19 cellular contexts compared by ENCODE assay signal in the genomic region with DNA sequence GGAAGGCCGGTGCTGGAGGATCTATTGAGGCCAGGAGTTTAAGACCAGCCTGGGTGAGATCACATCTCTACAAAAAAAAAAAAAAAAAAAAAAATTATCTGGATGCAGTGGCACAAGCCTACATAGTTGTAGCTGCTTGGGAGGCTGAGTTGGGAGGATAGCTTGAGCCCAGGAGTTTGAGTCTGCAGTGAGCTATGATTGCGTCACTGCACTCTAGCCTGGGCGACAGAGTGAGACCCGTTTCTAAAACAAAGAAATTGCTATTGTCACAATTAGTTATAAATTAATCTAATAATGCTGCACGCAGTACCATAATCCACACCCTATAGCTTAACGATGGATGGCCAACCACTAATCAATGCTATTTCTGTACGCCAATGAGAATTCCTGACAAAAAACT. TPM values are rescaled to one million over a fixed set of nuclear protein-coding genes. Genes with fewer than 3 reads are reported as not detected.
DNase-seq lines count a peak whose midpoint lies in the region; ATAC-seq, FAIRE-seq and TF ChIP-seq lines count a peak whose summit lies in the region.
"Had no signal": no experiment of that assay in that cellular context is flagged by ENCODE, and none has a peak within 500 bp of the region (broad histone marks: within the 10 kb centered on the region; RNA-seq: fewer than 3 reads in every experiment).

No MANE protein-coding gene starts in this region.

- TF ChIP-seq RAD21 in K562 (CRISPR knock-in tag; conservative IDR thresholded peaks at IDR 0.05 in 1 of 2, IDR thresholded peaks at IDR 0.05 in 1 of 2): no peak

- H3K27ac ChIP-seq in HUES48 (ENCODE audit: low read depth, low read length) (peak overlapping the region; percentile 21), K562 (ENCODE audit: extremely low read depth, low read depth, low read length) (no peak overlapping the region), thymus (ENCODE audit: low read depth) (peak overlapping the region; percentile 20)

- CTCF ChIA-PET in K562 (lab: Yijun Ruan, JAX; ENCODE audit: low intra/inter-chr PET ratio): no interaction called here

- in situ Hi-C loops in K562 (cut with MboI): loop anchor here (25.0 kb wide), 1 partner anchor 143 kb away; no protein-coding TSS in a partner anchor

- H3K9me3 ChIP-seq in HUES48 (ENCODE audit: control insufficient read depth, insufficient read depth, low read length) (no peaks in the 10 kb centered on the region), K562 (replicated peaks; ENCODE audit: control insufficient read depth, insufficient read depth, low read depth, low read length) (no peaks in the 10 kb centered on the region), thymus (ENCODE audit: control insufficient read depth) (no peaks in the 10 kb centered on the region)

- no peaks in the 10 kb centered on the region for H3K27me3 Mint-ChIP-seq in mesothelial cell of epicardium (ENCODE audit: low read depth)
- H3K27me3 Mint-ChIP-seq: T-cell had no signal

- TF ChIP-seq POLR2A in K562 (conservative IDR thresholded peaks at IDR 0.05) (no peak), H54 (IDR thresholded peaks at IDR 0.05; ENCODE audit: low read depth, low read length) (no peak)

- H4K20me1 ChIP-seq in K562 (replicated peaks; ENCODE audit: control insufficient read depth, insufficient read depth, low read length): peaks cover 9% of the 10 kb centered on the region

- peaks cover 53% of the 10 kb centered on the region for H3K4me1 Mint-ChIP-seq in mesothelial cell of epicardium

- POLR2A ChIA-PET in K562 (lab: Yijun Ruan, JAX): interaction anchor here (1.3 to 2.5 kb wide), 3 partner anchors 8 to 30 kb away, joined by 3 to 11 read pairs (median 7); a partner anchor contains a TSS

- intact Hi-C loops in K562 (cut with micrococcal nuclease): no loop called here

- H3K9me3 Mint-ChIP-seq in mesothelial cell of epicardium: no peaks in the 10 kb centered on the region
- H3K9me3 Mint-ChIP-seq: T-cell had no signal

- H3K36me3 ChIP-seq in HUES48 (ENCODE audit: control insufficient read depth, insufficient read depth, low read length) (no peaks in the 10 kb centered on the region), K562 (ENCODE audit: control insufficient read depth, insufficient read depth, low read length) (no peaks in the 10 kb centered on the region), thymus (ENCODE audit: control insufficient read depth, insufficient read depth) (peaks cover 3% of the 10 kb centered on the region)

- H3K4me1 ChIP-seq in HUES48 (ENCODE audit: control insufficient read depth, insufficient read depth, low read length) (peaks cover 58% of the 10 kb centered on the region), K562 (replicated peaks in 1 of 2; ENCODE audit: control insufficient read depth in 2 of 2, insufficient read depth in 2 of 2, low read length in 2 of 2) (peaks cover 0 to 3% of the 10 kb centered on the region in 2 experiments; a peak in 2 of 5 replicates), thymus (ENCODE audit: control insufficient read depth, insufficient read depth, low read length) (peaks cover 24% of the 10 kb centered on the region)

- peaks cover 2% of the 10 kb centered on the region for H3K9me1 ChIP-seq in K562 (ENCODE audit: control insufficient read depth, insufficient read depth, low read length)

- DNase-seq in K562 (ENCODE audit: extremely low read depth in 1 of 4, low spot score in 3 of 4) (no peak), mesothelial cell of epicardium (ENCODE audit: low spot score in 2 of 2, unreplicated experiment in 2 of 2) (no peak), H54 (ENCODE audit: insufficient read length, low spot score) (no peak)
- DNase-seq: amniotic stem cell; caudate nucleus; GOT3; midbrain; NCI-H187 treated with DMSO at 0.1 percent for 48 hours; NCI-H446 treated with DMSO at 0.1 percent for 48 hours; Right ventricle myocardium superior; stimulated activated CD4-positive, alpha-beta T cell treated with anti-CD3 and anti-CD28 coated beads, Interleukin-15, amount 100 ng/mL, for 24 hours; T-cell had no signal

- no peak for TF ChIP-seq EP300 in K562 (IDR thresholded peaks at IDR 0.05; ENCODE audit: low read length)

- peaks cover 52% of the 10 kb centered on the region for H3K79me2 ChIP-seq in K562 (ENCODE audit: control insufficient read depth, insufficient read depth, low read length)

- H3K4me3 Mint-ChIP-seq in mesothelial cell of epicardium: no peak overlapping the region
- H3K4me3 Mint-ChIP-seq: T-cell had no signal

- H3K27me3 ChIP-seq in HUES48 (ENCODE audit: control insufficient read depth, insufficient read depth, low read length) (no peaks in the 10 kb centered on the region), K562 (ENCODE audit: control insufficient read depth in 2 of 2, insufficient read depth in 2 of 2, low read length in 2 of 2) (no peaks in the 10 kb centered on the region), thymus (ENCODE audit: control insufficient read depth, insufficient read depth) (no peaks in the 10 kb centered on the region)

- FAIRE-seq in K562 (lab: Jason Lieb, UNC) (no peak), H54 (lab: Jason Lieb, UNC) (no peak)
- FAIRE-seq: GM18507 had no signal

- no peak for TF ChIP-seq CTCF in K562 (IDR thresholded peaks at IDR 0.05 in 2 of 3, conservative IDR thresholded peaks at IDR 0.05 in 1 of 3; ENCODE audit: insufficient read depth in 2 of 3, low read depth in 1 of 3, low read length in 3 of 3)
- no peak for TF ChIP-seq CTCF in mesothelial cell of epicardium (IDR thresholded peaks at IDR 0.05; ENCODE audit: unreplicated experiment)

- no peaks in the 10 kb centered on the region for H3K36me3 Mint-ChIP-seq in mesothelial cell of epicardium
- H3K36me3 Mint-ChIP-seq: T-cell had no signal

- peak overlapping the region; percentile 94 for H3K27ac Mint-ChIP-seq in mesothelial cell of epicardium
- H3K27ac Mint-ChIP-seq: T-cell had no signal

- H3K4me3 ChIP-seq in HUES48 (ENCODE audit: low read depth, low read length): no peak overlapping the region
- no peak overlapping the region for H3K4me3 ChIP-seq in K562
- H3K4me3 ChIP-seq in thymus (ENCODE audit: low read length): no peak overlapping the region

- WGBS in K562 (ENCODE audit: insufficient coverage, low coverage, missing lambda C conversion rate): 87% methylated on average over 5 of the region's 7 CpGs
- 97% methylated on average over 7 of the region's 7 CpGs for WGBS in thymus

- H3K9ac ChIP-seq in HUES48 (ENCODE audit: low read depth, low read length) (no peak overlapping the region), K562 (ENCODE audit: insufficient read depth in 1 of 2, low read depth in 2 of 2, low read length in 2 of 2) (no peak overlapping the region)

- ATAC-seq in K562: no peak
- no peak for ATAC-seq in HG02798 (IDR thresholded peaks at IDR 0.05; ENCODE audit: poor library complexity, unreplicated experiment)
- no peak for ATAC-seq in HG02970 (IDR thresholded peaks at IDR 0.05; ENCODE audit: low FRiP score, unreplicated experiment)
- ATAC-seq in GM21737 (IDR thresholded peaks at IDR 0.05; ENCODE audit: unreplicated experiment): no peak
- ATAC-seq: esophagus mucosa, T-cell had no signal

- H3K4me2 ChIP-seq in K562 (ENCODE audit: insufficient read depth, low read length): no peak overlapping the region

- H2AFZ ChIP-seq in K562 (ENCODE audit: low read depth, low read length): no peak overlapping the region

- BruUV-seq in K562 (replicated peaks; lab: Mats Ljungman, UMichigan): no TSS peak

TF ChIP-seq in K562, 482 proteins besides CTCF, POLR2A, EP300 and RAD21:
- TF ChIP-seq NBN (IDR thresholded peaks at IDR 0.05; ENCODE audit: low read depth) (no peak), ZNF707 (CRISPR knock-in tag; conservative IDR thresholded peaks at IDR 0.05) (no peak), HDAC3 (IDR thresholded peaks at IDR 0.05; ENCODE audit: borderline replicate concordance, partially characterized antibody) (no peak), KAT7 (CRISPR knock-in tag; IDR thresholded peaks at IDR 0.05; ENCODE audit: borderline replicate concordance) (no peak), CEBPB (tag; IDR thresholded peaks at IDR 0.05) (peak; percentile 60), ZNF507 (tag; conservative IDR thresholded peaks at IDR 0.05) (no peak), ZNF24 (IDR thresholded peaks at IDR 0.05) (no peak), TEAD2 (tag; IDR thresholded peaks at IDR 0.05) (no peak), SIN3A (IDR thresholded peaks at IDR 0.05; ENCODE audit: borderline replicate concordance in 2 of 2, control insufficient read depth in 1 of 2, low read depth in 2 of 2, low read length in 2 of 2) (no peak)

RNA-seq across cellular contexts. Expression of a gene that starts 10.7 kb away (rescaled TPM):
- total RNA-seq in K562 (2011; cell fraction: chromatin; rRNA removed; ENCODE audit: low replicate concordance): 104 and 176 TPM in 2 replicates
- total RNA-seq in K562 (2011; cell fraction: nucleolus; rRNA removed): 86.7 and 89.5 TPM in 2 replicates
- 74.4 and 75.0 TPM in 2 replicates for total RNA-seq in K562 (2011; cell fraction: nucleoplasm; rRNA removed)
- total RNA-seq in K562 (2014; rRNA removed) (27.6 and 37.5 TPM in 2 replicates), K562 (2014; rRNA removed; fragmentation: Illumina TruSeq; extraction: Trizol) (22.5 and 25.6 TPM in 2 replicates), K562 (2015; rRNA removed; fragmentation: Illumina TruSeq; extraction: Trizol) (27.4 and 27.9 TPM in 2 replicates), K562 (2021) (43.3 and 48.1 TPM in 2 replicates), mesothelial cell of epicardium (173 to 190 TPM (median 177 TPM) in 3 replicates)
- polyA plus RNA-seq in K562 (2011; rRNA removed) (20.3 and 27.7 TPM in 2 replicates), K562 (2014; fragmentation: Illumina TruSeq; extraction: Trizol) (32.2 and 33.4 TPM in 2 replicates), K562 (2014; fragmentation: Nextera tagmentation; extraction: Ambion mirVana) (10 to 100 TPM in 1 of 2 experiments, 1 to 10 TPM in 1; 9.4 to 13.0 TPM), K562 (2014; rRNA removed) (17.0 and 19.0 TPM in 2 replicates), thymus (111 TPM)
- 18.4 and 30.1 TPM in 2 replicates for polyA plus RNA-seq in K562 (2011; cell fraction: cytosol; rRNA removed)
- polyA plus RNA-seq in K562 (2011; cell fraction: nucleus; rRNA removed): 111 and 183 TPM in 2 replicates
- polyA plus RNA-seq in K562 (2012): 37.0 and 76.9 TPM in 2 replicates
- 75.9 and 104 TPM in 2 replicates for polyA minus RNA-seq in K562 (2011; rRNA and poly(A)+ RNA removed)
- 66.1 and 94.5 TPM in 2 replicates for polyA minus RNA-seq in K562 (2011; cell fraction: cytosol; rRNA and poly(A)+ RNA removed)
- 56.8 and 166 TPM in 2 replicates for polyA minus RNA-seq in K562 (2011; cell fraction: nucleus; rRNA and poly(A)+ RNA removed)
